ENCODE assay signal across 21 cellular contexts in genomic region chr10:74901867-74902439, GRCh38.
DNase-seq lines count a peak whose midpoint lies in the region; ATAC-seq and TF ChIP-seq lines count a peak whose summit lies in the region.
"Had no signal": no experiment of that assay in that cellular context is flagged by ENCODE, and none has a peak within 500 bp of the region (broad histone marks: within the 10 kb centered on the region; RNA-seq: fewer than 3 reads in every experiment).

No MANE protein-coding gene starts in this region.

- no peaks in the 10 kb centered on the region for H3F3A ChIP-seq in GM23248 (ENCODE audit: insufficient read depth)

- H3K4me3 ChIP-seq in heart left ventricle = no peak overlapping the region
- no peak overlapping the region for H3K4me3 ChIP-seq in GM23248
- H3K4me3 ChIP-seq: body of pancreas, hepatocyte, lower lobe of right lung, tibial nerve had no signal

- H3K27ac ChIP-seq in heart left ventricle (no peak overlapping the region), angular gyrus (ENCODE audit: low read depth, low read length) (peak overlapping the region; percentile 16), GM23248 (no peak overlapping the region)
- H3K27ac ChIP-seq: lower lobe of right lung had no signal

- no peaks in the 10 kb centered on the region for H3K36me3 Mint-ChIP-seq in natural killer cell
- H3K36me3 Mint-ChIP-seq in type B pancreatic cell = no peaks in the 10 kb centered on the region

- H3K27me3 Mint-ChIP-seq in natural killer cell (ENCODE audit: low read depth in 2 of 2) (no peaks in the 10 kb centered on the region), type B pancreatic cell (peaks cover 13% of the 10 kb centered on the region)
- H3K27me3 Mint-ChIP-seq: CD4-positive, alpha-beta memory T cell had no signal

- DNase-seq in heart left ventricle = no peak
- no peak for DNase-seq in Right ventricle myocardium inferior (ENCODE audit: missing footprints)
- DNase-seq in natural killer cell = no peak
- no peak for DNase-seq in type B pancreatic cell (ENCODE audit: extremely low spot score, unreplicated experiment)
- no peak for DNase-seq in GM23248
- no peak for DNase-seq in occipital lobe (lab: John Stamatoyannopoulos, UW)
- DNase-seq: activated CD4-positive, alpha-beta T cell treated with anti-CD3 and anti-CD28 coated beads, Interleukin-2, amount 50 U/mL, for 1 hour; body of pancreas; CD4-positive, alpha-beta memory T cell; dermis blood vessel endothelial cell; foreskin fibroblast; GF-D8; lower lobe of right lung; NCI-H1105 treated with DMSO at 0.1 percent for 48 hours; NCI-H2107; stimulated activated CD4-positive, alpha-beta T cell treated with anti-CD3 and anti-CD28 coated beads, Interleukin-15, amount 100 ng/mL, for 24 hours had no signal

- H3K4me2 ChIP-seq in GM23248 (ENCODE audit: unreplicated experiment) = no peak overlapping the region
- H3K4me2 ChIP-seq: hepatocyte had no signal

- H3K4me3 Mint-ChIP-seq in natural killer cell (no peak overlapping the region), type B pancreatic cell (peak overlapping the region; percentile 13)

- in situ Hi-C loops in GM23248 (cut with MboI) = no loop called here

- H3K4me1 Mint-ChIP-seq in natural killer cell (peaks cover 69 to 84% of the 10 kb centered on the region in 2 donors), type B pancreatic cell (ENCODE audit: unreplicated experiment) (peaks cover 36% of the 10 kb centered on the region)

- H3K4me1 ChIP-seq in heart left ventricle = peaks cover 0 to 52% (median 37%) of the 10 kb centered on the region in 12 donors
- peaks cover 15% of the 10 kb centered on the region for H3K4me1 ChIP-seq in GM23248 (ENCODE audit: insufficient read depth)

- peak in 3 of 4 donors; percentile 12 to 31 (median 21) for ATAC-seq in heart left ventricle
- ATAC-seq in Right ventricle myocardium inferior = no peak
- no peak for ATAC-seq in natural killer cell
- ATAC-seq: activated naive CD4-positive, alpha-beta T cell treated with anti-CD3 and anti-CD28 coated beads, Interleukin-2, amount 50 U/mL, for 72 hours; lower lobe of right lung; sciatic nerve had no signal

- peaks cover 93% of the 10 kb centered on the region for H3K79me2 ChIP-seq in GM23248 (ENCODE audit: insufficient read depth)

- no peaks in the 10 kb centered on the region for H3K9me2 ChIP-seq in GM23248 (ENCODE audit: insufficient read depth)

- intact Hi-C loops in heart left ventricle (cut with DNase I) = loop anchor here in 1 of 10 donors (10.0 kb wide), 1 partner anchor 323 kb away; no protein-coding TSS in a partner anchor
- intact Hi-C loops in Right ventricle myocardium inferior (cut with DNase I) = no loop called here
- intact Hi-C loops in natural killer cell (cut with micrococcal nuclease) = loop anchor here (2.0 to 5.0 kb wide), 3 partner anchors 75 to 115 kb away; partner anchors contain the start of gene KAT6B

- H2AFZ ChIP-seq in GM23248 = no peak overlapping the region
- H2AFZ ChIP-seq: hepatocyte had no signal

- H3K36me3 ChIP-seq in heart left ventricle (no peaks in the 10 kb centered on the region), GM23248 (ENCODE audit: low read depth) (no peaks in the 10 kb centered on the region)
- H3K36me3 ChIP-seq: lower lobe of right lung, tibial nerve had no signal

- TF ChIP-seq POLR2A in heart left ventricle (IDR thresholded peaks at IDR 0.05) = no peak

- H3K9ac ChIP-seq in GM23248 = no peak overlapping the region

- H3K9me3 Mint-ChIP-seq in natural killer cell = no peaks in the 10 kb centered on the region
- no peaks in the 10 kb centered on the region for H3K9me3 Mint-ChIP-seq in type B pancreatic cell
- H3K9me3 Mint-ChIP-seq: CD4-positive, alpha-beta memory T cell had no signal

- peak overlapping the region; percentile 93 for H3K27ac Mint-ChIP-seq in natural killer cell
- no peak overlapping the region for H3K27ac Mint-ChIP-seq in type B pancreatic cell

- 45 to 50% (median 48%) methylated on average over 6 of the region's 6 CpGs for WGBS in heart left ventricle, 4 donors
- 31 to 34% methylated on average over 5 to 6 of the region's 6 CpGs for WGBS in GM23248 (ENCODE audit: low coverage in 1 of 2, low lambda C conversion rate in 2 of 2, missing lambda C conversion rate in 2 of 2), 2 experiments

- H3K9me3 ChIP-seq in heart left ventricle (peaks cover 0 to 6% (median 0%) of the 10 kb centered on the region in 12 donors), GM23248 (ENCODE audit: low read depth) (no peaks in the 10 kb centered on the region)
- H3K9me3 ChIP-seq: body of pancreas, lower lobe of right lung, tibial nerve had no signal

- H3K27me3 ChIP-seq in heart left ventricle (no peaks in the 10 kb centered on the region), GM23248 (replicated peaks; ENCODE audit: insufficient read depth) (no peaks in the 10 kb centered on the region)
- H3K27me3 ChIP-seq: body of pancreas, hepatocyte, tibial nerve had no signal

- H4K20me1 ChIP-seq in GM23248 (ENCODE audit: insufficient read depth) = peaks cover 4% of the 10 kb centered on the region; the same call in 1 of the 2 replicates

- TF ChIP-seq CTCF in heart left ventricle (IDR thresholded peaks at IDR 0.05) (no peak), natural killer cell (IDR thresholded peaks at IDR 0.05) (no peak), type B pancreatic cell (conservative IDR thresholded peaks at IDR 0.05) (no peak)

Comparison
In these comparisons a context has a peak if more than half of its experiments do, and no peak if none do; other contexts are left out.
1. ATAC-seq: peak in heart left ventricle (3 of 4); none in Right ventricle myocardium inferior (single experiment) and natural killer cell (0 of 3).